5 cellular contexts compared by ENCODE assay signal in genomic region chr12:9738906-9739305, GRCh38. TPM values are rescaled to one million over a fixed set of nuclear protein-coding genes. Genes with fewer than 3 reads are reported as not detected.
"Had no signal": no experiment of that assay in that cellular context is flagged by ENCODE, and none has a peak within 500 bp of the region (broad histone marks: within the 10 kb centered on the region; RNA-seq: fewer than 3 reads in every experiment).

No MANE protein-coding gene starts in this region.

RNA-seq across cellular contexts. Expression of gene CLECL1, which starts 6.0 kb away (rescaled TPM):
- total RNA-seq: dermis blood vessel endothelial cell, hepatocyte, kidney epithelial cell, mesenteric fat pad, right atrium auricular region had no signal
- polyA plus RNA-seq: hepatocyte had no signal
